In genomic region chr15:60922736-60923135, GRCh38 we compare ENCODE assay signal across 22 cellular contexts.
A peak's percentile ranks its signal among the peaks of the same experiment; 100 is the strongest.
DNase-seq lines count a peak whose midpoint lies in the region; ATAC-seq and TF ChIP-seq lines count a peak whose summit lies in the region.
"Had no signal": no experiment of that assay in that cellular context is flagged by ENCODE, and none has a peak within 500 bp of the region (broad histone marks: within the 10 kb centered on the region; RNA-seq: fewer than 3 reads in every experiment).

No MANE protein-coding gene starts in this region.

- intact Hi-C loops in natural killer cell (cut with micrococcal nuclease), result no loop called here
- intact Hi-C loops in left cardiac atrium (cut with DNase I), result no loop called here

- DNase-seq in central memory CD8-positive, alpha-beta T cell (ENCODE audit: low spot score in 2 of 2), result no peak
- no peak for DNase-seq in natural killer cell
- DNase-seq in nephron progenitor cell, result no peak
- no peak for DNase-seq in left cardiac atrium
- DNase-seq in KBM-7, result no peak
- DNase-seq in GDM1 (lab: John Stamatoyannopoulos, UW), result no peak
- DNase-seq: 8988T; ACHN; BE2C; C1 segment of cervical spinal cord; CD4-positive, alpha-beta memory T cell; CD4-positive, CD25-positive, alpha-beta regulatory T cell; CD8-positive, alpha-beta memory T cell; COR-L47; DMS 273 treated with DMSO at 0.1 percent for 48 hours; DMS153; DMS53; DMS79; DND-41; EL; GF-D8 had no signal

- H3K27me3 Mint-ChIP-seq in central memory CD8-positive, alpha-beta T cell, result peaks cover 2% of the 10 kb centered on the region
- H3K27me3 Mint-ChIP-seq in natural killer cell (ENCODE audit: low read depth in 2 of 2) (peaks cover 0 to under 1% of the 10 kb centered on the region in 2 donors), nephron progenitor cell (ENCODE audit: low read depth, poor library complexity) (peaks cover 4% of the 10 kb centered on the region)
- H3K27me3 Mint-ChIP-seq: CD4-positive, CD25-positive, alpha-beta regulatory T cell had no signal

- H3K9me3 Mint-ChIP-seq in central memory CD8-positive, alpha-beta T cell, result no peaks in the 10 kb centered on the region
- peaks cover 3 to 4% of the 10 kb centered on the region in 2 donors for H3K9me3 Mint-ChIP-seq in natural killer cell
- no peaks in the 10 kb centered on the region for H3K9me3 Mint-ChIP-seq in nephron progenitor cell
- H3K9me3 Mint-ChIP-seq: CD14-positive monocyte; CD4-positive, alpha-beta memory T cell; CD4-positive, CD25-positive, alpha-beta regulatory T cell; CD8-positive, alpha-beta memory T cell had no signal

- ATAC-seq in central memory CD8-positive, alpha-beta T cell (replicated peaks; ENCODE audit: extremely low read depth, poor library complexity, severe bottlenecking), result peak; percentile 56
- ATAC-seq in natural killer cell (peak; percentile 67 to 95 (median 78)), left cardiac atrium (no peak)

- no peak overlapping the region for H3K4me3 Mint-ChIP-seq in central memory CD8-positive, alpha-beta T cell
- peak overlapping the region; percentile 18 for H3K4me3 Mint-ChIP-seq in natural killer cell
- no peak overlapping the region for H3K4me3 Mint-ChIP-seq in nephron progenitor cell
- H3K4me3 Mint-ChIP-seq: CD14-positive monocyte; CD4-positive, alpha-beta memory T cell; CD4-positive, CD25-positive, alpha-beta regulatory T cell; CD8-positive, alpha-beta memory T cell had no signal

- in situ Hi-C loops in KBM-7 (cut with MboI; ENCODE audit: low pct_unique_long_range_greater_than_20kb, low sequenced_read_pairs), result no loop called here

- TF ChIP-seq CTCF in natural killer cell (IDR thresholded peaks at IDR 0.05), result no peak
- TF ChIP-seq CTCF in nephron progenitor cell (IDR thresholded peaks at IDR 0.05), result no peak

- H3K36me3 Mint-ChIP-seq in central memory CD8-positive, alpha-beta T cell (ENCODE audit: insufficient read depth), result no peaks in the 10 kb centered on the region
- H3K36me3 Mint-ChIP-seq in natural killer cell, result peaks cover 8% of the 10 kb centered on the region
- H3K36me3 Mint-ChIP-seq in nephron progenitor cell (ENCODE audit: low read depth), result peaks cover 9% of the 10 kb centered on the region
- H3K36me3 Mint-ChIP-seq: CD14-positive monocyte; CD4-positive, alpha-beta memory T cell; CD4-positive, CD25-positive, alpha-beta regulatory T cell had no signal

- H3K27ac Mint-ChIP-seq in central memory CD8-positive, alpha-beta T cell (ENCODE audit: low read depth), result no peak overlapping the region
- H3K27ac Mint-ChIP-seq in natural killer cell (peak overlapping the region; percentile 63 to 71), nephron progenitor cell (peak overlapping the region; percentile 40)
- H3K27ac Mint-ChIP-seq: CD14-positive monocyte; CD4-positive, alpha-beta memory T cell; CD4-positive, CD25-positive, alpha-beta regulatory T cell had no signal

- H3K4me1 Mint-ChIP-seq in central memory CD8-positive, alpha-beta T cell, result no peaks in the 10 kb centered on the region
- peaks cover 12 to 19% of the 10 kb centered on the region in 2 donors for H3K4me1 Mint-ChIP-seq in natural killer cell
- peaks cover 31% of the 10 kb centered on the region for H3K4me1 Mint-ChIP-seq in nephron progenitor cell
- H3K4me1 Mint-ChIP-seq: CD14-positive monocyte; CD4-positive, alpha-beta memory T cell; CD4-positive, CD25-positive, alpha-beta regulatory T cell had no signal

Comparison
In these comparisons a context has a peak if more than half of its experiments do, and no peak if none do; other contexts are left out.
1. ATAC-seq: peak in central memory CD8-positive, alpha-beta T cell (single experiment) and natural killer cell (3 of 3); none in left cardiac atrium (0 of 2).